Comparison of ENCODE assay signal across 8 cellular contexts in the genomic region with DNA sequence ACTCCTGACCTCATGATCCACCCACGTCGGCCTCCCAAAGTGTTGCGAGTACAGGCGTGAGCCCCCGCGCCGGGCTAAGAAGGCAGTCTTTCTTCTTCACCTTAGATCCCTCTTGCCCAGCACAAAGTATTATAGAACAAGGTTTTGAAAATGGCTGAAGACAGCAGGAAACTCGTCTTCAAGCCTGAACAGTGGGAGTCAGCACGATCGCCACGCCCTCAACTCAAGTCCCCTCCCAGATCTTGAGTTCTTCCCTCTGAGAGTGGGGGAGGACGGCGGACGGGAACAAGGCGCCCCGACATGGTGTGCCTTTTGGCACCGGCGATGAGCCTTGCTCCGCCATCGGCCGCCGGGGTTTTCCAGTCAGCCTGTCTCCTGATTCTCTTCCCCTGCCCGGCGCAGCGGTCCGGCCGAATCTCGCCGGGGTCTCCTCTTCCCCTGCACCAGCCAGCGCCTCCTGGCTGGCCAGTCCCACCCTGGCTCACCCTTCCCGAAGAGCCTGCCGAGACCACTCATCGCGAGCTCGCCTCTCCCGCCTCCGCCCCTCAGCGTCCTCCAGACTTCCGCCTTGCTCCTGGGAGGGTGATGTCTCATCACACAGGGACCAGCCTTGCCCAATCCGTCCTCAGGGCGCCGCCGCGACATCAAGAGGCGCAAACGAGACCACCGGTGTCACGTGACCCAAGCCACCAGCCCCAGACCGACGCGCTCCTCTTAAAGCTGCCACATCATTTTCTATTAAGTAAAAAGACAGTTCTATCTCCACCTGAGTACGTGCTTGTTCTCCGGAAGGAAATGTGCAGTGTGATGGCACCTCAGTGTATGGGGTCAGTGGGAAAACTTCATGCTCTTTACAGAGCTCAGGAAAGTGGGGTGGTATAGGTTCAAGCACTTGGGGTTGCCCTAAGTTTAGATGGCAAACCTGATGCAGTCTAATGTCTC. TPM values are rescaled to one million over a fixed set of nuclear protein-coding genes. Genes with fewer than 3 reads are reported as not detected.
DNase-seq lines count a peak whose midpoint lies in the region; ATAC-seq, FAIRE-seq and TF ChIP-seq lines count a peak whose summit lies in the region.

A gene with protein sequence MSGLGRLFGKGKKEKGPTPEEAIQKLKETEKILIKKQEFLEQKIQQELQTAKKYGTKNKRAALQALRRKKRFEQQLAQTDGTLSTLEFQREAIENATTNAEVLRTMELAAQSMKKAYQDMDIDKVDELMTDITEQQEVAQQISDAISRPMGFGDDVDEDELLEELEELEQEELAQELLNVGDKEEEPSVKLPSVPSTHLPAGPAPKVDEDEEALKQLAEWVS (minus strand): TSS at position 565 of the 942 bp plus-strand sequence. CDS start 49 bp downstream, at position 516.

- H3K4me1 ChIP-seq in adrenal gland (replicated peaks in 1 of 2) (peaks cover 17 to 25% of the 10 kb centered on the region in 2 donors), heart left ventricle (peaks cover 3 to 39% (median 21%) of the 10 kb centered on the region in 12 donors)

- peak within 1 kb of the TSS; percentile 97 for H3K4me3 Mint-ChIP-seq in type B pancreatic cell

- peaks cover 20% of the 10 kb centered on the region for H3K36me3 Mint-ChIP-seq in type B pancreatic cell

- no peaks in the 10 kb centered on the region for H3K9me3 Mint-ChIP-seq in type B pancreatic cell

- peaks cover 27% of the 10 kb centered on the region for H3K4me1 Mint-ChIP-seq in type B pancreatic cell (ENCODE audit: unreplicated experiment)

- intact Hi-C loops in adrenal gland (cut with DNase I) = no loop called here
- intact Hi-C loops in heart left ventricle (cut with DNase I) = loop anchor here in 1 of 10 donors (1.0 kb wide), 1 partner anchor 29 kb away; the partner anchor contains the start of gene TINF2

- H3K9me3 ChIP-seq in adrenal gland (replicated peaks in 1 of 3) = no peaks in the 10 kb centered on the region
- no peaks in the 10 kb centered on the region for H3K9me3 ChIP-seq in heart left ventricle

- H3K27me3 ChIP-seq in adrenal gland (no peaks in the 10 kb centered on the region), heart left ventricle (no peaks in the 10 kb centered on the region)

- peak within 1 kb of the TSS; percentile 99 for H3K27ac Mint-ChIP-seq in type B pancreatic cell

- TF ChIP-seq POLR2A in GM12892 (IDR thresholded peaks at IDR 0.05; ENCODE audit: low read depth, low read length) (peak; percentile 98), adrenal gland (IDR thresholded peaks at IDR 0.05) (peak; percentile 95 to 98), heart left ventricle (IDR thresholded peaks at IDR 0.05) (peak in 1 of 2 donors; percentile 90)

- H3K27ac ChIP-seq in adrenal gland (peak within 1 kb of the TSS; percentile 90 to 99 (median 97)), heart left ventricle (peak within 1 kb of the TSS; percentile 92 to 100 (median 96))

- peak; percentile 93 for FAIRE-seq in GM12892 (lab: Jason Lieb, UNC)

- peak; percentile 77 for ATAC-seq in HG02852 (IDR thresholded peaks at IDR 0.05; ENCODE audit: unreplicated experiment)
- ATAC-seq in heart left ventricle = peak; percentile 91 to 95 (median 93)

- peak; percentile 90 for DNase-seq in GM12892 (ENCODE audit: insufficient read length)
- peak; percentile 97 for DNase-seq in NCI-H146 (lab: John Stamatoyannopoulos, UW)
- DNase-seq in T-helper 1 cell = peak; percentile 92 to 97 (median 94)
- DNase-seq in adrenal gland = peak; percentile 94 to 99 (median 99)
- peak; percentile 97 to 99 (median 97) for DNase-seq in heart left ventricle
- peak; percentile 92 for DNase-seq in pons (ENCODE audit: low spot score)
- DNase-seq in type B pancreatic cell (ENCODE audit: extremely low spot score, unreplicated experiment) = peak; percentile 94

- WGBS in adrenal gland, 4 donors = 0 to 1% (median 1%) methylated on average over 36 to 53 of the region's 53 CpGs
- WGBS in heart left ventricle, 4 donors = 0 to 1% (median 0%) methylated on average over 43 to 53 of the region's 53 CpGs

- H3K27me3 Mint-ChIP-seq in type B pancreatic cell = no peaks in the 10 kb centered on the region

- peaks cover 0 to 38% of the 10 kb centered on the region in 2 donors for H3K36me3 ChIP-seq in adrenal gland (replicated peaks in 1 of 2)
- peaks cover 0 to 53% (median 42%) of the 10 kb centered on the region in 9 donors for H3K36me3 ChIP-seq in heart left ventricle

- peak in 3 of 6 experiments; percentile 18 to 40 (median 35) for TF ChIP-seq CTCF in adrenal gland (IDR thresholded peaks at IDR 0.05)
- TF ChIP-seq CTCF in heart left ventricle (IDR thresholded peaks at IDR 0.05) = peak in 6 of 12 donors; percentile 9 to 48 (median 28)
- TF ChIP-seq CTCF in type B pancreatic cell (conservative IDR thresholded peaks at IDR 0.05) = no peak

- H3K4me3 ChIP-seq in adrenal gland = peak within 1 kb of the TSS in 3 of 4 donors; percentile 35 to 67 (median 43)
- H3K4me3 ChIP-seq in heart left ventricle = peak within 1 kb of the TSS; percentile 67 to 98 (median 85)

RNA-seq across cellular contexts. Expression of the gene that starts here (rescaled TPM):
- 101 TPM for polyA plus RNA-seq in GM12892 (2012; ENCODE audit: missing spikeins)
- 10 to 100 TPM; 32.9 to 68.6 (median 57.4) TPM for total RNA-seq in adrenal gland
- 100 to 1,000 TPM in 2 of 3 donors, 10 to 100 TPM in 1; 71.1 to 118 (median 104) TPM for polyA plus RNA-seq in adrenal gland
- 10 to 100 TPM; 20.2 to 42.3 (median 34.5) TPM for total RNA-seq in heart left ventricle
- 10 to 100 TPM; 32.1 to 72.8 TPM for polyA plus RNA-seq in heart left ventricle
- total RNA-seq in type B pancreatic cell (ENCODE audit: low replicate concordance) = 44.3 and 47.3 TPM in 2 replicates

Comparison
In these comparisons a context has a peak if more than half of its experiments do, and no peak if none do; other contexts are left out.
1. Peak in every context shown above with its lines: DNase-seq, ATAC-seq, H3K4me3 ChIP-seq and H3K27ac ChIP-seq.